ENCODE assay signal across 7 cellular contexts in genomic region chr6:155493694-155494143, GRCh38. TPM values are rescaled to one million over a fixed set of nuclear protein-coding genes. Genes with fewer than 3 reads are reported as not detected.
A peak's percentile ranks its signal among the peaks of the same experiment; 100 is the strongest.
DNase-seq lines count a peak whose midpoint lies in the region; ATAC-seq and TF ChIP-seq lines count a peak whose summit lies in the region.

No MANE protein-coding gene starts in this region.

- ATAC-seq in GM18520 (IDR thresholded peaks at IDR 0.05; ENCODE audit: unreplicated experiment), result peak; percentile 91

- H3K9me3 Mint-ChIP-seq in osteocyte (ENCODE audit: unreplicated experiment), result no peaks in the 10 kb centered on the region

- H3K4me3 Mint-ChIP-seq in osteocyte (ENCODE audit: unreplicated experiment), result no peak overlapping the region

- TF ChIP-seq CTCF in HFF-Myc (IDR thresholded peaks at IDR 0.05; ENCODE audit: low read depth, low read length, missing control alignments), result no peak
- TF ChIP-seq CTCF in osteocyte (IDR thresholded peaks at IDR 0.05), result no peak

- no peak overlapping the region for H3K4me3 ChIP-seq in HFF-Myc (replicated peaks; ENCODE audit: low read depth, low read length)

- no peaks in the 10 kb centered on the region for H3K27me3 Mint-ChIP-seq in osteocyte (ENCODE audit: unreplicated experiment)

- no peaks in the 10 kb centered on the region for H3K36me3 Mint-ChIP-seq in osteocyte (ENCODE audit: unreplicated experiment)

- H3K27ac Mint-ChIP-seq in osteocyte (ENCODE audit: unreplicated experiment), result peak overlapping the region; percentile 92

- peaks cover 36% of the 10 kb centered on the region for H3K4me1 Mint-ChIP-seq in osteocyte (ENCODE audit: unreplicated experiment)

- DNase-seq in HFF-Myc (ENCODE audit: extremely low read depth, low read depth) (peak; percentile 97), NCI-H226 (peak; percentile 95), dedifferentiated amniotic fluid mesenchymal stem cell (ENCODE audit: extremely low spot score) (peak; percentile 99), osteocyte (ENCODE audit: extremely low spot score, unreplicated experiment) (peak; percentile 85), cerebellar cortex (ENCODE audit: low spot score) (no peak)
- no peak for DNase-seq in activated CD8-positive, alpha-beta memory T cell treated with anti-CD3 and anti-CD28 coated beads, Interleukin-2, amount 50 U/mL, for 48 hours

RNA-seq across cellular contexts. Expression of gene NOX3, which starts 38.1 kb away (rescaled TPM):
- total RNA-seq in osteocyte, result not detected in 2 replicates

Comparison
In these comparisons a context has a peak if more than half of its experiments do, and no peak if none do; other contexts are left out.
1. DNase-seq: peak in HFF-Myc (single experiment), NCI-H226 (single experiment), dedifferentiated amniotic fluid mesenchymal stem cell (single experiment) and osteocyte (single experiment); none in activated CD8-positive, alpha-beta memory T cell treated with anti-CD3 and anti-CD28 coated beads, Interleukin-2, amount 50 U/mL, for 48 hours (single experiment) and cerebellar cortex (single experiment).